20 cellular contexts compared by ENCODE assay signal in the genomic region with DNA sequence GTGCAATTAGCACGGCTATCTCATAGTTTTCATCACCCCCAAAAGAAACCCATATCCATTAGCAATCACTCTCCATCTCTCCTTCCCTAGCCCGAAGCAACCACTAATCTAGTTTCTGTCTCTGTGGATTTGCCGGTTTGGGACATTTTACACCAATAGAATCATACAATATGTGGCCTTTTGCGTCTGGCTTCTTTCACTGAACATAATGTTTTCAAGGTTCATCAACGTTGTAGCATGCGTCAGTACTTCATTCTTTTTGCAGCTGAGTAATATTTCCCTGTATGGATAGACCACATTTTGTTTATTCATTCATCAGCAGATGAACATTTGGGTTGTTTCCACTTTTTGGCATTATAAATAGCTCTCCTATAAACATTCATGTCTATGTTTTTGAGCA.
A peak's percentile ranks its signal among the peaks of the same experiment; 100 is the strongest.
DNase-seq lines count a peak whose midpoint lies in the region; ATAC-seq and TF ChIP-seq lines count a peak whose summit lies in the region.
"Had no signal": no experiment of that assay in that cellular context is flagged by ENCODE, and none has a peak within 500 bp of the region (broad histone marks: within the 10 kb centered on the region; RNA-seq: fewer than 3 reads in every experiment).

No MANE protein-coding gene starts in this region.

- dilution Hi-C loops in IMR-90 (cut with HindIII; ENCODE audit: low sequenced_read_pairs, unreplicated experiment) = no loop called here

- no peak for TF ChIP-seq POLR2A in IMR-90 (IDR thresholded peaks at IDR 0.05; ENCODE audit: low read depth, low read length)

- ATAC-seq in IMR-90 (ENCODE audit: low read depth) (peak; percentile 87), heart right ventricle (no peak), HG03097 (IDR thresholded peaks at IDR 0.05; ENCODE audit: low FRiP score, unreplicated experiment) (no peak)
- ATAC-seq: effector memory CD8-positive, alpha-beta T cell had no signal

- peaks cover 3% of the 10 kb centered on the region for H3K9me3 Mint-ChIP-seq in glutamatergic neuron (ENCODE audit: unreplicated experiment)
- H3K9me3 Mint-ChIP-seq: activated naive CD4-positive, alpha-beta T cell treated with anti-CD3 and anti-CD28 coated beads, Interleukin-2, amount 50 U/mL, for 24 hours; effector memory CD8-positive, alpha-beta T cell; neural progenitor cell; T-helper 1 cell treated with Interleukin-12 subunit alpha and Interleukin-12 subunit beta and Interleukin-4 antibody, amounts not matched to agents 30 μg/mL and 1 μg/mL, for 36 hours had no signal

- H3K36me3 ChIP-seq in IMR-90 (ENCODE audit: control insufficient read depth, insufficient read depth, low read length) = no peaks in the 10 kb centered on the region
- no peaks in the 10 kb centered on the region for H3K36me3 ChIP-seq in heart right ventricle
- H3K36me3 ChIP-seq: neural progenitor cell, sigmoid colon had no signal

- H2AK5ac ChIP-seq in IMR-90 (ENCODE audit: low read depth, low read length) = no peak overlapping the region

- no TSS peak for BruUV-seq in IMR-90 (replicated peaks; lab: Mats Ljungman, UMichigan)

- H3K14ac ChIP-seq in IMR-90 (replicated peaks; ENCODE audit: low read depth, low read length) = peak overlapping the region; percentile 90

- H2BK15ac ChIP-seq in IMR-90 (ENCODE audit: low read depth, low read length) = peak overlapping the region; percentile 56; the same call in 2 of the 3 replicates

- no peak for TF ChIP-seq RAD21 in IMR-90 (IDR thresholded peaks at IDR 0.05; ENCODE audit: low read length)

- 0 out of 2 replicates have a peak overlapping the region, but pooled peaks have one; percentile 3 for H4K91ac ChIP-seq in IMR-90 (ENCODE audit: insufficient read depth, low read depth, low read length)

- intact Hi-C loops in IMR-90 (cut with micrococcal nuclease) = loop anchor here (5.0 kb wide), 1 partner anchor 41 kb away; no protein-coding TSS in a partner anchor
- intact Hi-C loops in heart right ventricle (cut with DNase I) = no loop called here

- peaks cover 5% of the 10 kb centered on the region for H3K27me3 Mint-ChIP-seq in glutamatergic neuron (ENCODE audit: unreplicated experiment)

- H3K56ac ChIP-seq in IMR-90 (ENCODE audit: extremely low read depth, insufficient read depth, low read length) = no peak overlapping the region

- peak overlapping the region; percentile 93 for H2BK20ac ChIP-seq in IMR-90 (ENCODE audit: low read depth, low read length)

- H3K9ac ChIP-seq in IMR-90 (ENCODE audit: low read depth, low read length) = no peak overlapping the region
- H3K9ac ChIP-seq: neural progenitor cell had no signal

- H3K4me2 ChIP-seq in IMR-90 (ENCODE audit: low read depth, low read length) = no peak overlapping the region; the same call in 1 of the 2 replicates
- H3K4me2 ChIP-seq: neural progenitor cell had no signal

- H2AFZ ChIP-seq in IMR-90 (replicated peaks; ENCODE audit: low read length, poor library complexity) = no peak overlapping the region
- H2AFZ ChIP-seq: neural progenitor cell had no signal

- peak overlapping the region; percentile 89; the same call in 1 of the 2 replicates for H3K4ac ChIP-seq in IMR-90 (ENCODE audit: low read depth, low read length)

- in situ Hi-C loops in IMR-90 (cut with MboI; ENCODE audit: low sequenced_read_pairs) = no loop called here

- no peak overlapping the region for H2AK9ac ChIP-seq in IMR-90 (replicated peaks; ENCODE audit: low read depth, low read length, poor library complexity)

- H3K9me1 ChIP-seq in IMR-90 (ENCODE audit: insufficient read depth, low read length) = peaks cover 31% of the 10 kb centered on the region

- H3K36me3 Mint-ChIP-seq in glutamatergic neuron (ENCODE audit: unreplicated experiment) = peaks cover 1% of the 10 kb centered on the region
- H3K36me3 Mint-ChIP-seq: activated naive CD4-positive, alpha-beta T cell treated with anti-CD3 and anti-CD28 coated beads, Interleukin-2, amount 50 U/mL, for 24 hours; neural progenitor cell had no signal

- H3K27ac ChIP-seq in IMR-90 (ENCODE audit: insufficient read depth, low read length) (peak overlapping the region; percentile 40; the same call in 1 of the 2 replicates), heart right ventricle (no peak overlapping the region)
- H3K27ac ChIP-seq: neural progenitor cell, sigmoid colon had no signal

- DNase-seq in AG09319 (ENCODE audit: extremely low read depth, low read depth) = peak; percentile 73
- DNase-seq in IMR-90 = peak; percentile 97
- DNase-seq in dedifferentiated amniotic fluid mesenchymal stem cell (ENCODE audit: extremely low spot score) = peak; percentile 30
- DNase-seq in glutamatergic neuron = no peak
- no peak for DNase-seq in SK-N-DZ (ENCODE audit: low spot score)
- DNase-seq in heart right ventricle = no peak
- DNase-seq in stimulated activated CD4-positive, alpha-beta T cell treated with anti-CD3 and anti-CD28 coated beads, Interleukin-4, amount 100 ng/mL, for 1 hour = no peak
- DNase-seq: ACHN; activated CD4-positive, alpha-beta T cell treated with anti-CD3 and anti-CD28 coated beads for 4 hours; CD8-positive, alpha-beta memory T cell; effector memory CD8-positive, alpha-beta T cell; NCI-H2081; sigmoid colon; substantia nigra had no signal

- no peaks in the 10 kb centered on the region for H3K27me3 ChIP-seq in IMR-90 (ENCODE audit: control insufficient read depth, insufficient read depth, low read length)
- peaks cover 0 to 26% (median 7%) of the 10 kb centered on the region in 7 donors for H3K27me3 ChIP-seq in heart right ventricle
- H3K27me3 ChIP-seq: neural progenitor cell, sigmoid colon had no signal

- H3K4me3 ChIP-seq in IMR-90 (ENCODE audit: insufficient read depth, low read depth, low read length) = no peak overlapping the region
- H3K4me3 ChIP-seq in heart right ventricle = no peak overlapping the region
- H3K4me3 ChIP-seq: lung, neural progenitor cell, sigmoid colon had no signal

- H3K79me1 ChIP-seq in IMR-90 (ENCODE audit: low read depth in 1 of 2, low read length in 2 of 2) = peaks cover 6 to 50% of the 10 kb centered on the region in 2 experiments; a peak in 3 of 4 replicates

- CTCF ChIA-PET in IMR-90 (lab: Yijun Ruan, JAX) = no interaction called here

- H3K27ac Mint-ChIP-seq in glutamatergic neuron (ENCODE audit: unreplicated experiment) = peak overlapping the region; percentile 59
- H3K27ac Mint-ChIP-seq: activated naive CD4-positive, alpha-beta T cell treated with anti-CD3 and anti-CD28 coated beads, Interleukin-2, amount 50 U/mL, for 24 hours; CD8-positive, alpha-beta memory T cell; effector memory CD8-positive, alpha-beta T cell; progenitor cell of endocrine pancreas; T-helper 1 cell treated with Interleukin-12 subunit alpha and Interleukin-12 subunit beta and Interleukin-4 antibody, amounts not matched to agents 30 μg/mL and 1 μg/mL, for 36 hours had no signal

- H3K4me1 ChIP-seq in IMR-90 (ENCODE audit: control insufficient read depth, insufficient read depth, low read length) (peaks cover 12% of the 10 kb centered on the region), heart right ventricle (no peaks in the 10 kb centered on the region)
- H3K4me1 ChIP-seq: neural progenitor cell, sigmoid colon had no signal

- no peaks in the 10 kb centered on the region for H4K20me1 ChIP-seq in IMR-90 (ENCODE audit: insufficient read depth, low read length)

- no peak overlapping the region for H3K4me3 Mint-ChIP-seq in glutamatergic neuron (ENCODE audit: unreplicated experiment)
- H3K4me3 Mint-ChIP-seq: activated naive CD4-positive, alpha-beta T cell treated with anti-CD3 and anti-CD28 coated beads, Interleukin-2, amount 50 U/mL, for 24 hours; CD8-positive, alpha-beta memory T cell; effector memory CD8-positive, alpha-beta T cell; neural progenitor cell; T-helper 1 cell treated with Interleukin-12 subunit alpha and Interleukin-12 subunit beta and Interleukin-4 antibody, amounts not matched to agents 30 μg/mL and 1 μg/mL, for 36 hours had no signal

- no peak overlapping the region for H4K5ac ChIP-seq in IMR-90 (ENCODE audit: low read depth, low read length)

- peak overlapping the region; percentile 98 for H2BK5ac ChIP-seq in IMR-90 (ENCODE audit: low read depth, low read length, poor library complexity, severe bottlenecking)

- POLR2A ChIA-PET in IMR-90 (lab: Charles Lee; ENCODE audit: unreplicated experiment) = interaction anchor here (0.6 kb wide), 1 partner anchor 186 kb away, joined by 9 read pairs; no protein-coding TSS in a partner anchor

- H3K23ac ChIP-seq in IMR-90 (ENCODE audit: low read depth, low read length) = peak overlapping the region; percentile 92; the same call in 1 of the 2 replicates

- H3K9me3 ChIP-seq in IMR-90 (ENCODE audit: control insufficient read depth, insufficient read depth, low read length) (no peaks in the 10 kb centered on the region), heart right ventricle (no peaks in the 10 kb centered on the region)
- H3K9me3 ChIP-seq: sigmoid colon had no signal

- peaks cover 25% of the 10 kb centered on the region for H3K4me1 Mint-ChIP-seq in glutamatergic neuron (ENCODE audit: low read depth, unreplicated experiment)
- H3K4me1 Mint-ChIP-seq: activated naive CD4-positive, alpha-beta T cell treated with anti-CD3 and anti-CD28 coated beads, Interleukin-2, amount 50 U/mL, for 24 hours; CD8-positive, alpha-beta memory T cell; neural progenitor cell had no signal

- H4K8ac ChIP-seq in IMR-90 (ENCODE audit: low read depth in 2 of 2, low read length in 2 of 2) = peak overlapping the region; percentile 59 to 79; a peak in 2 of 4 replicates

- peak overlapping the region; percentile 95; the same call in 1 of the 2 replicates for H3K18ac ChIP-seq in IMR-90 (ENCODE audit: low read depth, low read length)

- TF ChIP-seq CTCF in AG09319 (IDR thresholded peaks at IDR 0.05; ENCODE audit: low read depth, low read length) (no peak), IMR-90 (conservative IDR thresholded peaks at IDR 0.05; ENCODE audit: low read depth, low read length) (no peak), glutamatergic neuron (IDR thresholded peaks at IDR 0.05; ENCODE audit: partially characterized antibody, unreplicated experiment) (no peak), heart right ventricle (IDR thresholded peaks at IDR 0.05) (no peak)

- peak overlapping the region; percentile 97 for H2BK120ac ChIP-seq in IMR-90 (ENCODE audit: low read depth, low read length)

- 27% methylated on average over 3 of the region's 6 CpGs; no CpG with 5 or more reads in 1 of the 2 experiments for WGBS in IMR-90 (ENCODE audit: extremely low coverage in 2 of 2, insufficient read length in 1 of 2), 2 experiments
- 85 to 87% methylated on average over 6 of the region's 6 CpGs for WGBS in heart right ventricle, 2 donors

TF ChIP-seq in IMR-90, 13 proteins besides CTCF, POLR2A, EP300 and RAD21:
- TF ChIP-seq FOS (IDR thresholded peaks at IDR 0.05; ENCODE audit: low read depth, low read length) (peak; percentile 82), MAZ (IDR thresholded peaks at IDR 0.05; ENCODE audit: borderline replicate concordance, low read depth, low read length) (no peak), MAFK (IDR thresholded peaks at IDR 0.05; ENCODE audit: low read depth, low read length) (peak; percentile 31; the same call in 1 of the 2 replicates)

Comparison
In these comparisons a context has a peak if more than half of its experiments do, and no peak if none do; other contexts are left out.
1. DNase-seq: peak in AG09319 (single experiment), IMR-90 (single experiment) and dedifferentiated amniotic fluid mesenchymal stem cell (single experiment); none in glutamatergic neuron (single experiment), SK-N-DZ (single experiment), heart right ventricle (0 of 2) and stimulated activated CD4-positive, alpha-beta T cell treated with anti-CD3 and anti-CD28 coated beads, Interleukin-4, amount 100 ng/mL, for 1 hour (single experiment).